36 cellular contexts compared by ENCODE assay signal in genomic region chr22:32910358-32910757, GRCh38.
"Had no signal": no experiment of that assay in that cellular context is flagged by ENCODE, and none has a peak within 500 bp of the region (broad histone marks: within the 10 kb centered on the region; RNA-seq: fewer than 3 reads in every experiment).

No MANE protein-coding gene starts in this region.

- H3K36me3 Mint-ChIP-seq: activated CD8-positive, alpha-beta memory T cell treated with anti-CD3 and anti-CD28 coated beads, Interleukin-2, amount 10 ng/mL, durations not matched to agents 7 days and 5 days had no signal

- H3K9me3 ChIP-seq: ascending aorta had no signal

- H3K27ac ChIP-seq: ascending aorta, cardiac muscle cell, WERI-Rb-1 had no signal

- H3K4me3 Mint-ChIP-seq: activated CD4-positive, alpha-beta memory T cell treated with anti-CD3 and anti-CD28 coated beads, Interleukin-2, amount 10 ng/mL, durations not matched to agents 7 days and 5 days; activated CD4-positive, alpha-beta T cell treated with anti-CD3 and anti-CD28 coated beads for 36 hours; activated CD4-positive, alpha-beta T cell treated with anti-CD3 and anti-CD28 coated beads, Interleukin-2, amount 10 ng/mL, durations not matched to agents 7 days and 5 days; activated CD8-positive, alpha-beta memory T cell treated with anti-CD3 and anti-CD28 coated beads, Interleukin-2, amount 10 ng/mL, durations not matched to agents 7 days and 5 days; activated CD8-positive, alpha-beta T cell treated with anti-CD3 and anti-CD28 coated beads, Interleukin-2, amount 10 ng/mL, durations not matched to agents 7 days and 5 days; activated naive CD4-positive, alpha-beta T cell treated with anti-CD3 and anti-CD28 coated beads for 36 hours; activated naive CD8-positive, alpha-beta T cell treated with anti-CD3 and anti-CD28 coated beads for 36 hours; activated T-cell treated with anti-CD3 and anti-CD28 coated beads, Interleukin-2, amount 50 U/mL, for 4 hours; activated T-cell treated with anti-CD3 and anti-CD28 coated beads, Interleukin-2, amount 50 U/mL, for 72 hours; activated T-helper 1 cell treated with anti-CD3 and anti-CD28 coated beads, Interleukin-12 subunit alpha, Interleukin-12 subunit beta, Interleukin-2, Interleukin-4 antibody, amounts not matched to agents 30 ng/mL and 10 ng/mL and 1 ng/mL, durations not matched to agents 14 hours and 24 hours and 36 hours; activated T-helper 17 cell treated with anti-CD3 and anti-CD28 coated beads, Interleukin-2, amount 50 U/mL, for 72 hours; central memory CD8-positive, alpha-beta T cell; T-helper 1 cell treated with Interleukin-12 subunit alpha and Interleukin-12 subunit beta and Interleukin-4 antibody, amounts not matched to agents 30 μg/mL and 1 μg/mL, for 36 hours; T-helper 2 cell treated with Interferon-gamma antibody and Interleukin-4, amounts not matched to agents 5 μg/mL and 100 μg/mL, for 36 hours; WTC11 had no signal

- H3K27me3 Mint-ChIP-seq: activated CD4-positive, alpha-beta memory T cell treated with anti-CD3 and anti-CD28 coated beads, Interleukin-2, amount 10 ng/mL, durations not matched to agents 7 days and 5 days; activated CD4-positive, alpha-beta T cell treated with anti-CD3 and anti-CD28 coated beads for 36 hours; activated CD4-positive, alpha-beta T cell treated with anti-CD3 and anti-CD28 coated beads, Interleukin-2, amount 10 ng/mL, durations not matched to agents 7 days and 5 days; activated CD8-positive, alpha-beta memory T cell treated with anti-CD3 and anti-CD28 coated beads, Interleukin-2, amount 10 ng/mL, durations not matched to agents 7 days and 5 days; activated naive CD8-positive, alpha-beta T cell treated with anti-CD3 and anti-CD28 coated beads for 36 hours had no signal

- H3K4me1 Mint-ChIP-seq: activated CD4-positive, alpha-beta memory T cell treated with anti-CD3 and anti-CD28 coated beads, Interleukin-2, amount 10 ng/mL, durations not matched to agents 7 days and 5 days; activated CD4-positive, alpha-beta T cell treated with anti-CD3 and anti-CD28 coated beads for 36 hours; activated CD4-positive, alpha-beta T cell treated with anti-CD3 and anti-CD28 coated beads, Interleukin-2, amount 10 ng/mL, durations not matched to agents 7 days and 5 days; activated CD8-positive, alpha-beta memory T cell treated with anti-CD3 and anti-CD28 coated beads, Interleukin-2, amount 10 ng/mL, durations not matched to agents 7 days and 5 days; activated naive CD8-positive, alpha-beta T cell treated with anti-CD3 and anti-CD28 coated beads for 36 hours; activated T-helper 17 cell treated with anti-CD3 and anti-CD28 coated beads, Interleukin-2, amount 50 U/mL, for 72 hours; central memory CD8-positive, alpha-beta T cell had no signal

- H3K4me3 ChIP-seq: cardiac muscle cell had no signal

- ATAC-seq: activated CD4-positive, alpha-beta T cell treated with anti-CD3 and anti-CD28 coated beads for 36 hours; activated CD4-positive, CD25-positive, alpha-beta regulatory T cell treated with anti-CD3 and anti-CD28 coated beads, Interleukin-2, amount 50 U/mL, for 24 hours; activated CD8-positive, alpha-beta memory T cell treated with anti-CD3 and anti-CD28 coated beads, Interleukin-2, amount 10 ng/mL, durations not matched to agents 7 days and 5 days; activated CD8-positive, alpha-beta T cell treated with anti-CD3 and anti-CD28 coated beads, Interleukin-2, amount 10 ng/mL, durations not matched to agents 7 days and 5 days; activated naive CD4-positive, alpha-beta T cell treated with anti-CD3 and anti-CD28 coated beads, Interleukin-2, amount 50 U/mL, for 72 hours; activated T-cell treated with anti-CD3 and anti-CD28 coated beads, Interleukin-2, amount 50 U/mL, for 4 hours; activated T-cell treated with anti-CD3 and anti-CD28 coated beads, Interleukin-2, amount 50 U/mL, for 72 hours; activated T-helper 17 cell treated with anti-CD3 and anti-CD28 coated beads, Interleukin-2, amount 50 U/mL, for 72 hours; WTC11 had no signal

- H3K36me3 ChIP-seq: ascending aorta, cardiac muscle cell, WERI-Rb-1 had no signal

- DNase-seq: activated CD4-positive, alpha-beta memory T cell treated with anti-CD3 and anti-CD28 coated beads, Interleukin-2, amount 10 ng/mL, durations not matched to agents 7 days and 5 days; activated CD4-positive, alpha-beta T cell treated with anti-CD3 and anti-CD28 coated beads for 1 hour; activated CD4-positive, alpha-beta T cell treated with anti-CD3 and anti-CD28 coated beads for 36 hours; activated CD4-positive, alpha-beta T cell treated with anti-CD3 and anti-CD28 coated beads for 48 hours; activated CD4-positive, alpha-beta T cell treated with anti-CD3 and anti-CD28 coated beads, Interleukin-2, amount 10 ng/mL, durations not matched to agents 7 days and 5 days; activated CD4-positive, alpha-beta T cell treated with anti-CD3 and anti-CD28 coated beads, Interleukin-2, amount 50 U/mL, for 48 hours; activated CD4-positive, CD25-positive, alpha-beta regulatory T cell; activated CD8-positive, alpha-beta memory T cell treated with anti-CD3 and anti-CD28 coated beads for 24 hours; activated CD8-positive, alpha-beta memory T cell treated with anti-CD3 and anti-CD28 coated beads, Interleukin-2, amount 10 ng/mL, durations not matched to agents 7 days and 5 days; activated CD8-positive, alpha-beta memory T cell treated with anti-CD3 and anti-CD28 coated beads, Interleukin-2, amount 50 U/mL, for 48 hours; activated CD8-positive, alpha-beta T cell treated with anti-CD3 and anti-CD28 coated beads, Interleukin-2, amount 10 ng/mL, durations not matched to agents 7 days and 5 days; activated effector memory CD4-positive, alpha-beta T cell treated with anti-CD3 and anti-CD28 coated beads, Interleukin-2, amount 50 U/mL, for 16 hours; activated gamma-delta T cell treated with Interleukin-2 at 50 U/mL for 16 hours; activated naive CD4-positive, alpha-beta T cell; activated naive CD4-positive, alpha-beta T cell treated with anti-CD3 and anti-CD28 coated beads for 36 hours; activated naive CD4-positive, alpha-beta T cell treated with anti-CD3 and anti-CD28 coated beads, Interleukin-2, amount 50 U/mL, for 16 hours; activated naive CD8-positive, alpha-beta T cell treated with anti-CD3 and anti-CD28 coated beads for 36 hours; activated T-cell treated with anti-CD3 and anti-CD28 coated beads, Interleukin-2, amount 50 U/mL, for 1 hour; activated T-cell treated with anti-CD3 and anti-CD28 coated beads, Interleukin-2, amount 50 U/mL, for 4 hours; activated T-cell treated with anti-CD3 and anti-CD28 coated beads, Interleukin-2, amount 50 U/mL, for 72 hours; cerebellar nuclear complex; SW 1271; T-helper 1 cell; T-helper 2 cell; T-helper 9 cell; WERI-Rb-1 had no signal

- H3K27me3 ChIP-seq: ascending aorta, cardiac muscle cell had no signal

- H3K27ac Mint-ChIP-seq: activated CD4-positive, alpha-beta memory T cell treated with anti-CD3 and anti-CD28 coated beads, Interleukin-2, amount 10 ng/mL, durations not matched to agents 7 days and 5 days; activated CD4-positive, alpha-beta T cell treated with anti-CD3 and anti-CD28 coated beads for 36 hours; activated CD4-positive, alpha-beta T cell treated with anti-CD3 and anti-CD28 coated beads, Interleukin-2, amount 10 ng/mL, durations not matched to agents 7 days and 5 days; activated CD8-positive, alpha-beta memory T cell treated with anti-CD3 and anti-CD28 coated beads, Interleukin-2, amount 10 ng/mL, durations not matched to agents 7 days and 5 days; activated CD8-positive, alpha-beta T cell treated with anti-CD3 and anti-CD28 coated beads, Interleukin-2, amount 10 ng/mL, durations not matched to agents 7 days and 5 days; activated naive CD4-positive, alpha-beta T cell treated with anti-CD3 and anti-CD28 coated beads for 36 hours; activated naive CD4-positive, alpha-beta T cell treated with anti-CD3 and anti-CD28 coated beads, Interleukin-2, amount 50 U/mL, for 72 hours; activated naive CD8-positive, alpha-beta T cell treated with anti-CD3 and anti-CD28 coated beads for 36 hours; activated T-cell treated with anti-CD3 and anti-CD28 coated beads, Interleukin-2, amount 50 U/mL, for 72 hours; activated T-helper 1 cell treated with anti-CD3 and anti-CD28 coated beads, Interleukin-12 subunit alpha, Interleukin-12 subunit beta, Interleukin-2, Interleukin-4 antibody, amounts not matched to agents 30 ng/mL and 10 ng/mL and 1 ng/mL, durations not matched to agents 14 hours and 24 hours and 36 hours; activated T-helper 17 cell treated with anti-CD3 and anti-CD28 coated beads, Interleukin-2, amount 50 U/mL, for 72 hours; T-helper 1 cell treated with Interleukin-12 subunit alpha and Interleukin-12 subunit beta and Interleukin-4 antibody, amounts not matched to agents 30 μg/mL and 1 μg/mL, for 36 hours; T-helper 2 cell treated with Interferon-gamma antibody and Interleukin-4, amounts not matched to agents 5 μg/mL and 100 μg/mL, for 36 hours had no signal
